In the genomic region with DNA sequence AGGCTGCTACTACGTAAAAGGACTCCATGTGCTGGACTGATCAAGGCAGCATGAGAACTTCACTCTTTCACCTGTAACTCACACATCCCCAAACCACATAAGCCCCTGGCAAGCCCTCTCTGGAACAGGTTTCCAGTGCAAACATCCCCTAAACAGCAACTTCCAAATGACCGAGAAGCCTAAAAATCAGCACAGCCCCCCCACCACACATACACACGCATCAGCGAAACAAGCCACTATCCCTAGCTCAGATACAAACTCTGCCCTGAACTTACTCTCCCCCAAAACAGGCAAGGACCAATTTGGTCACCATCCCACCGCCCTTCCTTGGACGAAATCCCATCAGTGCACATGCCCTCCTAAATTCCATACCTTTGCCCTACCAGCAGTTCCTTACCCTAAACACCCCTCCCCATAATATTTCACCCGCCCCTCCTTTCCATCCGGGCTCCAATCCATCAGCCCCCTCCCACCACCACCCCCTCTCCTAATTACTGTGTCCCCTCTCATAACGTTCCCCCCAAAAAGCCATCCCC, we compare ENCODE assay signal across 2 cellular contexts.
TF ChIP-seq lines count a peak whose summit lies in the region.

No MANE protein-coding gene starts in this region.

TF ChIP-seq in SK-N-SH, 30 proteins besides CTCF, POLR2A, EP300 and RAD21:
- TF ChIP-seq MXI1 (IDR thresholded peaks at IDR 0.05; ENCODE audit: low read depth, low read length) (0 out of 2 replicates have a peak, but pooled peaks have one; percentile 5), RCOR1 (IDR thresholded peaks at IDR 0.05; ENCODE audit: low read length) (no peak)

TF ChIP-seq in H1, 55 proteins besides CTCF, POLR2A, EP300 and RAD21:
- no peak for TF ChIP-seq TAF7 (optimal IDR thresholded peaks at IDR 0.05; ENCODE audit: borderline replicate concordance, low read depth, low read length)
- 0 out of 4 replicates have a peak, but pooled peaks of 1 of the 2 experiments have one; percentile 37 for TF ChIP-seq SIN3A (conservative IDR thresholded peaks at IDR 0.05 in 1 of 2, IDR thresholded peaks at IDR 0.05 in 1 of 2; ENCODE audit: low read depth in 1 of 2, low read length in 2 of 2)
TF ChIP-seq in H1: peak in this region for 1.
